In genomic region chr4:183599690-183600089, GRCh38 we compare ENCODE assay signal across 16 cellular contexts. TPM values are rescaled to one million over a fixed set of nuclear protein-coding genes. Genes with fewer than 3 reads are reported as not detected.
A peak's percentile ranks its signal among the peaks of the same experiment; 100 is the strongest.
DNase-seq lines count a peak whose midpoint lies in the region; ATAC-seq and TF ChIP-seq lines count a peak whose summit lies in the region.
"Had no signal": no experiment of that assay in that cellular context is flagged by ENCODE, and none has a peak within 500 bp of the region (broad histone marks: within the 10 kb centered on the region; RNA-seq: fewer than 3 reads in every experiment).

No MANE protein-coding gene starts in this region.

- intact Hi-C loops in esophagus muscularis mucosa (cut with DNase I) = loop anchor here (5.0 to 10.0 kb wide), 3 partner anchors 55 to 127 kb away; partner anchors contain the start of genes RWDD4 and TRAPPC11

- peak; percentile 87 for DNase-seq in RPMI8226
- DNase-seq in NCI-H187 treated with DMSO at 0.1 percent for 48 hours (lab: John Stamatoyannopoulos, UW) = no peak
- no peak for DNase-seq in esophagus muscularis mucosa (ENCODE audit: extremely low spot score)
- DNase-seq in stimulated activated CD4-positive, alpha-beta T cell treated with anti-CD3 and anti-CD28 coated beads, Interleukin-4, amount 100 ng/mL, for 4 hours = no peak
- DNase-seq: activated naive CD8-positive, alpha-beta T cell treated with anti-CD3 and anti-CD28 coated beads, Interleukin-2, amount 50 U/mL, for 24 hours; colonic mucosa; DMS153; HCEC 1CT; NCI-H1105; NCI-H510A treated with DMSO at 0.1 percent for 48 hours; ovary; SHP77 treated with DMSO at 0.1 percent for 48 hours had no signal

- peak overlapping the region in 1 of 4 donors; percentile 19 for H3K27ac ChIP-seq in esophagus muscularis mucosa (replicated peaks in 1 of 4)
- H3K27ac ChIP-seq: colonic mucosa, ovary had no signal

- no peaks in the 10 kb centered on the region for H3K9me3 ChIP-seq in esophagus muscularis mucosa
- H3K9me3 ChIP-seq: colonic mucosa, ovary had no signal

- TF ChIP-seq CTCF in esophagus muscularis mucosa (IDR thresholded peaks at IDR 0.05) = no peak

- no peak for TF ChIP-seq EP300 in esophagus muscularis mucosa (IDR thresholded peaks at IDR 0.05)

- TF ChIP-seq POLR2A in GM18505 (IDR thresholded peaks at IDR 0.05; ENCODE audit: borderline replicate concordance, extremely low read depth, insufficient read depth, insufficient read length) (no peak), esophagus muscularis mucosa (IDR thresholded peaks at IDR 0.05; ENCODE audit: low read depth) (no peak)

- H3K4me1 ChIP-seq in esophagus muscularis mucosa = peaks cover 0 to 23% (median 18%) of the 10 kb centered on the region in 4 donors
- H3K4me1 ChIP-seq: colonic mucosa had no signal

- ATAC-seq in GM18505 (IDR thresholded peaks at IDR 0.05; ENCODE audit: unreplicated experiment) (peak; percentile 77), GM21381 (IDR thresholded peaks at IDR 0.05; ENCODE audit: unreplicated experiment) (peak; percentile 66), HG03025 (IDR thresholded peaks at IDR 0.05; ENCODE audit: low FRiP score, unreplicated experiment) (peak; percentile 69), HG03045 (IDR thresholded peaks at IDR 0.05; ENCODE audit: unreplicated experiment) (no peak)
- ATAC-seq: activated naive CD8-positive, alpha-beta T cell treated with anti-CD3 and anti-CD28 coated beads, Interleukin-2, amount 50 U/mL, for 24 hours had no signal

- no peaks in the 10 kb centered on the region for H3K36me3 ChIP-seq in esophagus muscularis mucosa
- H3K36me3 ChIP-seq: colonic mucosa, ovary had no signal

- no peaks in the 10 kb centered on the region for H3K27me3 ChIP-seq in esophagus muscularis mucosa
- H3K27me3 ChIP-seq: colonic mucosa, ovary had no signal

- no peak overlapping the region for H3K4me3 ChIP-seq in esophagus muscularis mucosa
- H3K4me3 ChIP-seq: colonic mucosa, ovary had no signal

RNA-seq across cellular contexts. Expression of gene RWDD4, which starts 59.3 kb away (rescaled TPM):
- 10 to 100 TPM; 30.5 to 40.3 (median 30.9) TPM for total RNA-seq in esophagus muscularis mucosa

RNA-seq across cellular contexts. Expression of gene TRAPPC11, which starts 59.4 kb away (rescaled TPM):
- total RNA-seq in esophagus muscularis mucosa = 10 to 100 TPM; 35.6 to 42.8 (median 39.7) TPM
